10 cellular contexts compared by ENCODE assay signal in the genomic region with DNA sequence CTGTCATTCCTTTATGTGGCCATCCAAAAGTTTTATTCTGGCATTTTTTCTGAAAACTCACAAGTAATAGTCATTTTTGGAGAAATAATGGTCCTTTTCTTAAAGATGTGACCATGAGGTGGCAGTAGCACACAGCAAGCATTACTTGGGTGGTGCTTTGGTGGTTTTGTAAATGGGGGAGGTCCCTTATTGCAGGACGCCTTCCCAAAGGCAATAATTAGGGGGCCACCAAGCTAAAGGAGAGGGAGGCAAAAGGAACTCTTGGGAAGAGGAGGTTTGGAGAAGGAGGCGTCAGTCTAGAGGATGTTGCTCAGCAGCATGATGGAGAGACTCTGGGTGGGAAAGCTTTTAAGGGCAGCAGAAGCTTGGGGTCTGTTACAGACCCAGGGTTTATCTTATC.
A peak's percentile ranks its signal among the peaks of the same experiment; 100 is the strongest.
DNase-seq lines count a peak whose midpoint lies in the region; ATAC-seq and TF ChIP-seq lines count a peak whose summit lies in the region.
"Had no signal": no experiment of that assay in that cellular context is flagged by ENCODE, and none has a peak within 500 bp of the region (broad histone marks: within the 10 kb centered on the region; RNA-seq: fewer than 3 reads in every experiment).

No MANE protein-coding gene starts in this region.

- no peaks in the 10 kb centered on the region for H3F3A ChIP-seq in GM23338 (replicated peaks; ENCODE audit: low read depth)

- H2AFZ ChIP-seq in GM23338: peak overlapping the region; percentile 6; the same call in 1 of the 2 replicates

- H3K9me3 Mint-ChIP-seq in GM23338: no peaks in the 10 kb centered on the region
- H3K9me3 Mint-ChIP-seq: activated CD4-positive, alpha-beta T cell treated with anti-CD3 and anti-CD28 coated beads, Interleukin-2, amount 10 ng/mL, durations not matched to agents 24 days and 14 days had no signal

- H3K4me3 ChIP-seq in GM23338: no peak overlapping the region

- H3K4me2 ChIP-seq in GM23338: no peak overlapping the region

- no peaks in the 10 kb centered on the region for H3K27me3 ChIP-seq in GM23338 (ENCODE audit: insufficient read depth)

- H3K27ac Mint-ChIP-seq in GM23338: no peak overlapping the region
- H3K27ac Mint-ChIP-seq: activated CD4-positive, alpha-beta T cell treated with anti-CD3 and anti-CD28 coated beads, Interleukin-2, amount 10 ng/mL, durations not matched to agents 24 days and 14 days had no signal

- no peak overlapping the region for H3K27ac ChIP-seq in GM23338 (ENCODE audit: low read depth)

- no peaks in the 10 kb centered on the region for H4K20me1 ChIP-seq in GM23338 (replicated peaks; ENCODE audit: insufficient read depth)

- peaks cover 8% of the 10 kb centered on the region; the same call in 1 of the 2 replicates for H3K4me1 ChIP-seq in GM23338 (ENCODE audit: insufficient read depth)

- H3K4me3 Mint-ChIP-seq in GM23338: no peak overlapping the region
- H3K4me3 Mint-ChIP-seq: activated CD4-positive, alpha-beta T cell treated with anti-CD3 and anti-CD28 coated beads, Interleukin-2, amount 10 ng/mL, durations not matched to agents 24 days and 14 days had no signal

- no peaks in the 10 kb centered on the region for H3K79me2 ChIP-seq in GM23338 (replicated peaks; ENCODE audit: insufficient read depth)

- H3K4me1 Mint-ChIP-seq in GM23338: peaks cover 10% of the 10 kb centered on the region
- H3K4me1 Mint-ChIP-seq: activated CD4-positive, alpha-beta T cell treated with anti-CD3 and anti-CD28 coated beads, Interleukin-2, amount 10 ng/mL, durations not matched to agents 24 days and 14 days had no signal

- H3K36me3 Mint-ChIP-seq in GM23338 (ENCODE audit: low read depth): no peaks in the 10 kb centered on the region

- no peaks in the 10 kb centered on the region for H3K36me3 ChIP-seq in GM23338 (ENCODE audit: insufficient read depth)

- H3K27me3 Mint-ChIP-seq in GM23338 (ENCODE audit: insufficient read depth, low read depth, poor library complexity): no peaks in the 10 kb centered on the region
- H3K27me3 Mint-ChIP-seq: activated CD4-positive, alpha-beta T cell treated with anti-CD3 and anti-CD28 coated beads, Interleukin-2, amount 10 ng/mL, durations not matched to agents 24 days and 14 days had no signal

- peak; percentile 35 for DNase-seq in Ammon's horn (ENCODE audit: low spot score)
- DNase-seq in GM23338 (ENCODE audit: low spot score): peak; percentile 86
- peak; percentile 28 for DNase-seq in SK-N-DZ (ENCODE audit: low spot score)
- peak; percentile 40 for DNase-seq in iPS DF 19.7 (ENCODE audit: low read depth, low spot score)
- DNase-seq: activated CD4-positive, alpha-beta T cell treated with anti-CD3 and anti-CD28 coated beads, Interleukin-2, amount 10 ng/mL, durations not matched to agents 24 days and 14 days; NCI-H2029 treated with DMSO at 0.1 percent for 48 hours had no signal

- no peaks in the 10 kb centered on the region for H3K9me2 ChIP-seq in GM23338 (ENCODE audit: insufficient read depth)

- ATAC-seq in GM23338 (peak; percentile 82), GM21723 (IDR thresholded peaks at IDR 0.05; ENCODE audit: unreplicated experiment) (no peak), HG03175 (IDR thresholded peaks at IDR 0.05; ENCODE audit: unreplicated experiment) (no peak), GM21529 (IDR thresholded peaks at IDR 0.05; ENCODE audit: unreplicated experiment) (no peak), HG03280 (IDR thresholded peaks at IDR 0.05; ENCODE audit: unreplicated experiment) (no peak)

- TF ChIP-seq CTCF in GM23338 (conservative IDR thresholded peaks at IDR 0.05; ENCODE audit: low read depth in 2 of 2): peak; percentile 95

TF ChIP-seq in GM23338, 12 proteins besides CTCF, POLR2A, EP300 and RAD21:
- TF ChIP-seq ZNF331 (CRISPR knock-in tag; IDR thresholded peaks at IDR 0.05; ENCODE audit: low read depth): no peak
- TF ChIP-seq, protein P1, sequence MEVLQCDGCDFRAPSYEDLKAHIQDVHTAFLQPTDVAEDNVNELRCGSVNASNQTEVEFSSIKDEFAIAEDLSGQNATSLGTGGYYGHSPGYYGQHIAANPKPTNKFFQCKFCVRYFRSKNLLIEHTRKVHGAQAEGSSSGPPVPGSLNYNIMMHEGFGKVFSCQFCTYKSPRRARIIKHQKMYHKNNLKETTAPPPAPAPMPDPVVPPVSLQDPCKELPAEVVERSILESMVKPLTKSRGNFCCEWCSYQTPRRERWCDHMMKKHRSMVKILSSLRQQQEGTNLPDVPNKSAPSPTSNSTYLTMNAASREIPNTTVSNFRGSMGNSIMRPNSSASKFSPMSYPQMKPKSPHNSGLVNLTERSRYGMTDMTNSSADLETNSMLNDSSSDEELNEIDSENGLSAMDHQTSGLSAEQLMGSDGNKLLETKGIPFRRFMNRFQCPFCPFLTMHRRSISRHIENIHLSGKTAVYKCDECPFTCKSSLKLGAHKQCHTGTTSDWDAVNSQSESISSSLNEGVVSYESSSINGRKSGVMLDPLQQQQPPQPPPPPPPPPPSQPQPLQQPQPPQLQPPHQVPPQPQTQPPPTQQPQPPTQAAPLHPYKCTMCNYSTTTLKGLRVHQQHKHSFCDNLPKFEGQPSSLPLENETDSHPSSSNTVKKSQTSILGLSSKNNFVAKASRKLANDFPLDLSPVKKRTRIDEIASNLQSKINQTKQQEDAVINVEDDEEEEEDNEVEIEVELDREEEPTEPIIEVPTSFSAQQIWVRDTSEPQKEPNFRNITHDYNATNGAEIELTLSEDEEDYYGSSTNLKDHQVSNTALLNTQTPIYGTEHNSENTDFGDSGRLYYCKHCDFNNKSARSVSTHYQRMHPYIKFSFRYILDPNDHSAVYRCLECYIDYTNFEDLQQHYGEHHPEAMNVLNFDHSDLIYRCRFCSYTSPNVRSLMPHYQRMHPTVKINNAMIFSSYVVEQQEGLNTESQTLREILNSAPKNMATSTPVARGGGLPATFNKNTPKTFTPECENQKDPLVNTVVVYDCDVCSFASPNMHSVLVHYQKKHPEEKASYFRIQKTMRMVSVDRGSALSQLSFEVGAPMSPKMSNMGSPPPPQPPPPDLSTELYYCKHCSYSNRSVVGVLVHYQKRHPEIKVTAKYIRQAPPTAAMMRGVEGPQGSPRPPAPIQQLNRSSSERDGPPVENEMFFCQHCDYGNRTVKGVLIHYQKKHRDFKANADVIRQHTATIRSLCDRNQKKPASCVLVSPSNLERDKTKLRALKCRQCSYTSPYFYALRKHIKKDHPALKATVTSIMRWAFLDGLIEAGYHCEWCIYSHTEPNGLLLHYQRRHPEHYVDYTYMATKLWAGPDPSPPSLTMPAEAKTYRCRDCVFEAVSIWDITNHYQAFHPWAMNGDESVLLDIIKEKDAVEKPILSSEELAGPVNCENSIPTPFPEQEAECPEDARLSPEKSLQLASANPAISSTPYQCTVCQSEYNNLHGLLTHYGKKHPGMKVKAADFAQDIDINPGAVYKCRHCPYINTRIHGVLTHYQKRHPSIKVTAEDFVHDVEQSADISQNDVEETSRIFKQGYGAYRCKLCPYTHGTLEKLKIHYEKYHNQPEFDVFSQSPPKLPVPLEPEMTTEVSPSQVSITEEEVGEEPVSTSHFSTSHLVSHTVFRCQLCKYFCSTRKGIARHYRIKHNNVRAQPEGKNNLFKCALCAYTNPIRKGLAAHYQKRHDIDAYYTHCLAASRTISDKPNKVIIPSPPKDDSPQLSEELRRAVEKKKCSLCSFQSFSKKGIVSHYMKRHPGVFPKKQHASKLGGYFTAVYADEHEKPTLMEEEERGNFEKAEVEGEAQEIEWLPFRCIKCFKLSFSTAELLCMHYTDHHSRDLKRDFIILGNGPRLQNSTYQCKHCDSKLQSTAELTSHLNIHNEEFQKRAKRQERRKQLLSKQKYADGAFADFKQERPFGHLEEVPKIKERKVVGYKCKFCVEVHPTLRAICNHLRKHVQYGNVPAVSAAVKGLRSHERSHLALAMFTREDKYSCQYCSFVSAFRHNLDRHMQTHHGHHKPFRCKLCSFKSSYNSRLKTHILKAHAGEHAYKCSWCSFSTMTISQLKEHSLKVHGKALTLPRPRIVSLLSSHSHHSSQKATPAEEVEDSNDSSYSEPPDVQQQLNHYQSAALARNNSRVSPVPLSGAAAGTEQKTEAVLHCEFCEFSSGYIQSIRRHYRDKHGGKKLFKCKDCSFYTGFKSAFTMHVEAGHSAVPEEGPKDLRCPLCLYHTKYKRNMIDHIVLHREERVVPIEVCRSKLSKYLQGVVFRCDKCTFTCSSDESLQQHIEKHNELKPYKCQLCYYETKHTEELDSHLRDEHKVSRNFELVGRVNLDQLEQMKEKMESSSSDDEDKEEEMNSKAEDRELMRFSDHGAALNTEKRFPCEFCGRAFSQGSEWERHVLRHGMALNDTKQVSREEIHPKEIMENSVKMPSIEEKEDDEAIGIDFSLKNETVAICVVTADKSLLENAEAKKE (CRISPR knock-in tag; IDR thresholded peaks at IDR 0.05): 0 out of 2 replicates have a peak, but pooled peaks have one; percentile 42
- TF ChIP-seq ETS1 (IDR thresholded peaks at IDR 0.05): no peak
TF ChIP-seq in GM23338: peak in this region for 1.

Comparison
In these comparisons a context has a peak if more than half of its experiments do, and no peak if none do; other contexts are left out.
1. DNase-seq: peak in every context shown above with its lines; median percentile 86 in GM23338; 40 in iPS DF 19.7; 35 in Ammon's horn; 28 in SK-N-DZ.